24 cellular contexts compared by ENCODE assay signal in the genomic region with DNA sequence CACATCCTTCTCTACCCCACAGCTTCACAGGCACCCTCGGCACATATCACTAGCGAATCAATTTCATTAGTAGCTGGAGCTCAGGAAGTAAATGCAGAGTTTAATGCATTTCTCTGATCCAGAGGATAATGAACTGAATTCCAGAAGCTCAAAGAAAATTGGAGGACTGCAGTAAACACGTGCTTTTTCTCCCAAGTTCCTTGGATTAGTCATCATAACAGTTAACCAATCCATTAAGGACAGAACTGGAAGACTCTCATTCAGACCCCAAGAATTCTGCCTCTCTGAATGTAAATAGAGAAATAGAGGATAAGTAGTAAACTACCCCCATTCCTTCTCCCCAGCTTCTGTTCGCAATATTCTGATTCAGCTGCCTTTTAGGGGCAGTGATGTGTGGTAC. TPM values are rescaled to one million over a fixed set of nuclear protein-coding genes. Genes with fewer than 3 reads are reported as not detected.
DNase-seq lines count a peak whose midpoint lies in the region; ATAC-seq and TF ChIP-seq lines count a peak whose summit lies in the region.
"Had no signal": no experiment of that assay in that cellular context is flagged by ENCODE, and none has a peak within 500 bp of the region (broad histone marks: within the 10 kb centered on the region; RNA-seq: fewer than 3 reads in every experiment).

No MANE protein-coding gene starts in this region.

- peaks cover 0 to 22% (median 19%) of the 10 kb centered on the region in 5 donors for H3K36me3 Mint-ChIP-seq in naive thymus-derived CD4-positive, alpha-beta T cell

- no peak overlapping the region for H3K27ac ChIP-seq in IMR-90 (ENCODE audit: insufficient read depth, low read length)
- H3K27ac ChIP-seq in naive thymus-derived CD4-positive, alpha-beta T cell (ENCODE audit: low read depth, low read length) = no peak overlapping the region
- H3K27ac ChIP-seq in vagina = no peak overlapping the region
- H3K27ac ChIP-seq: brain microvascular endothelial cell, dorsolateral prefrontal cortex, suprapubic skin, upper lobe of right lung, VCaP had no signal

- H2BK15ac ChIP-seq in IMR-90 (ENCODE audit: low read depth, low read length) = no peak overlapping the region

- H3K36me3 ChIP-seq in IMR-90 (ENCODE audit: control insufficient read depth, insufficient read depth, low read length) = peaks cover 12% of the 10 kb centered on the region
- H3K36me3 ChIP-seq in naive thymus-derived CD4-positive, alpha-beta T cell (ENCODE audit: control insufficient read depth in 2 of 3, insufficient read depth in 3 of 3, low read length in 3 of 3) = peaks cover 17 to 66% (median 20%) of the 10 kb centered on the region in 3 experiments
- H3K36me3 ChIP-seq in vagina = peaks cover 5 to 48% of the 10 kb centered on the region in 2 donors

- no peak overlapping the region for H3K4me3 ChIP-seq in IMR-90 (ENCODE audit: insufficient read depth, low read depth, low read length)
- H3K4me3 ChIP-seq in naive thymus-derived CD4-positive, alpha-beta T cell (ENCODE audit: low read length) = no peak overlapping the region
- H3K4me3 ChIP-seq in vagina = no peak overlapping the region
- H3K4me3 ChIP-seq: dorsolateral prefrontal cortex, suprapubic skin, upper lobe of right lung had no signal

- intact Hi-C loops in IMR-90 (cut with micrococcal nuclease) (no loop called here), vagina (cut with DNase I) (no loop called here)
- intact Hi-C loops in naive thymus-derived CD4-positive, alpha-beta T cell (cut with micrococcal nuclease) = no loop called here

- H3K4me1 ChIP-seq in IMR-90 (ENCODE audit: control insufficient read depth, insufficient read depth, low read length) (peaks cover 10% of the 10 kb centered on the region), vagina (no peaks in the 10 kb centered on the region)
- no peaks in the 10 kb centered on the region for H3K4me1 ChIP-seq in naive thymus-derived CD4-positive, alpha-beta T cell (ENCODE audit: control insufficient read depth in 2 of 2, insufficient read depth in 2 of 2, low read length in 2 of 2)
- H3K4me1 ChIP-seq: suprapubic skin, upper lobe of right lung had no signal

- no peak overlapping the region for H3K9ac ChIP-seq in IMR-90 (ENCODE audit: low read depth, low read length)
- H3K9ac ChIP-seq: SK-N-SH had no signal

- no peak overlapping the region for H2AK9ac ChIP-seq in IMR-90 (replicated peaks; ENCODE audit: low read depth, low read length, poor library complexity)

- TF ChIP-seq CTCF in IMR-90 (conservative IDR thresholded peaks at IDR 0.05; ENCODE audit: low read depth, low read length) = no peak
- no peak for TF ChIP-seq CTCF in vagina (IDR thresholded peaks at IDR 0.05)

- no peak overlapping the region for H3K56ac ChIP-seq in IMR-90 (ENCODE audit: extremely low read depth, insufficient read depth, low read length)

- H3K9me3 ChIP-seq in IMR-90 (ENCODE audit: control insufficient read depth, insufficient read depth, low read length) = no peaks in the 10 kb centered on the region
- H3K9me3 ChIP-seq in naive thymus-derived CD4-positive, alpha-beta T cell (ENCODE audit: control insufficient read depth in 2 of 3, low read length in 3 of 3) = no peaks in the 10 kb centered on the region
- H3K9me3 ChIP-seq in vagina = no peaks in the 10 kb centered on the region
- H3K9me3 ChIP-seq: SK-N-SH, suprapubic skin, upper lobe of right lung had no signal

- ATAC-seq in IMR-90 (ENCODE audit: low read depth) = peak; percentile 76
- ATAC-seq in naive thymus-derived CD4-positive, alpha-beta T cell = no peak
- ATAC-seq: sciatic nerve, upper lobe of right lung had no signal

- H3K18ac ChIP-seq in IMR-90 (ENCODE audit: low read depth, low read length) = no peak overlapping the region

- peaks cover 3 to 30% of the 10 kb centered on the region in 2 experiments; a peak in 2 of 4 replicates for H3K79me1 ChIP-seq in IMR-90 (ENCODE audit: low read depth in 1 of 2, low read length in 2 of 2)

- no peak overlapping the region for H2BK120ac ChIP-seq in IMR-90 (ENCODE audit: low read depth, low read length)

- CTCF ChIA-PET in IMR-90 (lab: Yijun Ruan, JAX) = no interaction called here
- CTCF ChIA-PET in naive thymus-derived CD4-positive, alpha-beta T cell (lab: Charles Lee) = interaction anchor here (1.1 kb wide), 1 partner anchor 8 kb away, joined by 3 read pairs; no protein-coding TSS in a partner anchor

- dilution Hi-C loops in IMR-90 (cut with HindIII; ENCODE audit: low sequenced_read_pairs, unreplicated experiment) = no loop called here

- H2AFZ ChIP-seq in IMR-90 (replicated peaks; ENCODE audit: low read length, poor library complexity) = no peak overlapping the region

- H3K4me3 Mint-ChIP-seq in naive thymus-derived CD4-positive, alpha-beta T cell = no peak overlapping the region
- H3K4me3 Mint-ChIP-seq: CD8-positive, alpha-beta memory T cell had no signal

- H3K4me1 Mint-ChIP-seq in naive thymus-derived CD4-positive, alpha-beta T cell = peaks cover 0 to 8% (median 2%) of the 10 kb centered on the region in 7 donors

- H3K27me3 ChIP-seq in IMR-90 (ENCODE audit: control insufficient read depth, insufficient read depth, low read length) = no peaks in the 10 kb centered on the region
- no peaks in the 10 kb centered on the region for H3K27me3 ChIP-seq in naive thymus-derived CD4-positive, alpha-beta T cell (ENCODE audit: control insufficient read depth in 2 of 2, insufficient read depth in 2 of 2, low read length in 2 of 2)
- no peaks in the 10 kb centered on the region for H3K27me3 ChIP-seq in vagina
- H3K27me3 ChIP-seq: brain microvascular endothelial cell, dorsolateral prefrontal cortex, suprapubic skin, upper lobe of right lung had no signal

- no peak overlapping the region for H4K5ac ChIP-seq in IMR-90 (ENCODE audit: low read depth, low read length)

- TF ChIP-seq POLR2A in IMR-90 (IDR thresholded peaks at IDR 0.05; ENCODE audit: low read depth, low read length) (no peak), vagina (IDR thresholded peaks at IDR 0.05) (no peak)

- POLR2A ChIA-PET in IMR-90 (lab: Charles Lee; ENCODE audit: unreplicated experiment) = no interaction called here
- POLR2A ChIA-PET in naive thymus-derived CD4-positive, alpha-beta T cell (lab: Charles Lee) = interaction anchor here (0.6 kb wide), 1 partner anchor 15 kb away, joined by 5 read pairs; no protein-coding TSS in a partner anchor

- DNase-seq in COLO829 (ENCODE audit: low spot score) (peak; percentile 4), IMR-90 (peak; percentile 67), amniotic epithelial cell (ENCODE audit: low read depth) (peak; percentile 35), kidney tubule cell (ENCODE audit: low spot score) (no peak), NCI-H146 (lab: John Stamatoyannopoulos, UW) (no peak), vagina (ENCODE audit: extremely low spot score in 2 of 2) (no peak)
- DNase-seq in naive thymus-derived CD4-positive, alpha-beta T cell = no peak
- DNase-seq: activated CD4-positive, alpha-beta T cell treated with anti-CD3 and anti-CD28 coated beads, Interleukin-2, amount 50 U/mL, for 1 hour; brain microvascular endothelial cell; CD8-positive, alpha-beta memory T cell; DMS153; dorsolateral prefrontal cortex; GOT3; NCI-H1694; NCI-H2171 treated with DMSO at 0.1 percent for 48 hours; NCI-H524; SK-N-SH; stimulated activated CD4-positive, alpha-beta T cell treated with anti-CD3 and anti-CD28 coated beads, Interleukin-12 subunit alpha, Interleukin-12 subunit beta, amount 100 ng/mL, for 4 hours; stimulated activated CD4-positive, alpha-beta T cell treated with anti-CD3 and anti-CD28 coated beads, Interleukin-4, amount 100 ng/mL, for 1 hour; upper lobe of right lung had no signal

- peak overlapping the region in 6 of 9 donors; percentile 22 to 87 (median 44) for H3K27ac Mint-ChIP-seq in naive thymus-derived CD4-positive, alpha-beta T cell
- H3K27ac Mint-ChIP-seq: progenitor cell of endocrine pancreas had no signal

- no peak for TF ChIP-seq RAD21 in IMR-90 (IDR thresholded peaks at IDR 0.05; ENCODE audit: low read length)

- H4K91ac ChIP-seq in IMR-90 (ENCODE audit: insufficient read depth, low read depth, low read length) = no peak overlapping the region

- no CpG with 5 or more reads among the region's 4 CpGs for WGBS in IMR-90 (ENCODE audit: extremely low coverage in 2 of 2, insufficient read length in 1 of 2), 2 experiments

- no peaks in the 10 kb centered on the region for H3K27me3 Mint-ChIP-seq in naive thymus-derived CD4-positive, alpha-beta T cell
- H3K27me3 Mint-ChIP-seq: CD8-positive, alpha-beta memory T cell; progenitor cell of endocrine pancreas had no signal

- H3K23ac ChIP-seq in IMR-90 (ENCODE audit: low read depth, low read length) = no peak overlapping the region

- H2BK5ac ChIP-seq in IMR-90 (ENCODE audit: low read depth, low read length, poor library complexity, severe bottlenecking) = peak overlapping the region; percentile 32

- peak overlapping the region; percentile 66; the same call in 1 of the 2 replicates for H3K14ac ChIP-seq in IMR-90 (replicated peaks; ENCODE audit: low read depth, low read length)

- H3K9me1 ChIP-seq in IMR-90 (ENCODE audit: insufficient read depth, low read length) = peaks cover 7% of the 10 kb centered on the region

- in situ Hi-C loops in IMR-90 (cut with MboI; ENCODE audit: low sequenced_read_pairs) = no loop called here

- peak overlapping the region; percentile 28; the same call in 1 of the 2 replicates for H3K4ac ChIP-seq in IMR-90 (ENCODE audit: low read depth, low read length)

- no peak overlapping the region for H4K8ac ChIP-seq in IMR-90 (ENCODE audit: low read depth in 2 of 2, low read length in 2 of 2)

- no TSS peak for BruUV-seq in IMR-90 (replicated peaks; lab: Mats Ljungman, UMichigan)

- H2BK20ac ChIP-seq in IMR-90 (ENCODE audit: low read depth, low read length) = peak overlapping the region; percentile 8; the same call in 1 of the 2 replicates

- peak overlapping the region; percentile 18; the same call in 1 of the 2 replicates for H2AK5ac ChIP-seq in IMR-90 (ENCODE audit: low read depth, low read length)

- peaks cover 6% of the 10 kb centered on the region; the same call in 1 of the 2 replicates for H4K20me1 ChIP-seq in IMR-90 (ENCODE audit: insufficient read depth, low read length)

- peaks cover 0 to 2% (median 0%) of the 10 kb centered on the region in 11 donors for H3K9me3 Mint-ChIP-seq in naive thymus-derived CD4-positive, alpha-beta T cell
- H3K9me3 Mint-ChIP-seq: CD8-positive, alpha-beta memory T cell had no signal

- H3K4me2 ChIP-seq in IMR-90 (ENCODE audit: low read depth, low read length) = no peak overlapping the region
- H3K4me2 ChIP-seq: SK-N-SH had no signal

TF ChIP-seq in IMR-90, 13 proteins besides CTCF, POLR2A, EP300 and RAD21:
- TF ChIP-seq RFX5 (IDR thresholded peaks at IDR 0.05; ENCODE audit: low read depth, low read length) (no peak), MXI1 (IDR thresholded peaks at IDR 0.05; ENCODE audit: borderline replicate concordance, low read depth, low read length) (peak; percentile 54; the same call in 1 of the 2 replicates)

RNA-seq across cellular contexts. Expression of gene DUSP14, which starts 40.7 kb away (rescaled TPM):
- total RNA-seq in IMR-90 (2012; rRNA removed) = 97.5 and 102 TPM in 2 replicates
- 126 and 127 TPM in 2 replicates for polyA plus RNA-seq in IMR-90 (2012; rRNA removed)
- 93.8 and 139 TPM in 2 replicates for polyA plus RNA-seq in IMR-90 (2012; cell fraction: cytosol; rRNA removed)
- 88.2 and 107 TPM in 2 replicates for polyA plus RNA-seq in IMR-90 (2012; cell fraction: nucleus; rRNA removed; ENCODE audit: low replicate concordance)
- total RNA-seq in naive thymus-derived CD4-positive, alpha-beta T cell = 10 to 100 TPM in 1 of 5 experiments, 1 to 10 TPM in 4; 4.3 to 11.7 (median 8.7) TPM
- polyA plus RNA-seq in naive thymus-derived CD4-positive, alpha-beta T cell = 10 to 100 TPM; 13.0 to 13.1 TPM
- total RNA-seq in vagina = 19.9 TPM

Comparison
In these comparisons a context has a peak if more than half of its experiments do, and no peak if none do; other contexts are left out.
1. DNase-seq: peak in COLO829 (single experiment), IMR-90 (single experiment) and amniotic epithelial cell (single experiment); none in naive thymus-derived CD4-positive, alpha-beta T cell (0 of 9), kidney tubule cell (single experiment), NCI-H146 (single experiment) and vagina (0 of 2).